Comparison of ENCODE assay signal across 8 cellular contexts in the genomic region with DNA sequence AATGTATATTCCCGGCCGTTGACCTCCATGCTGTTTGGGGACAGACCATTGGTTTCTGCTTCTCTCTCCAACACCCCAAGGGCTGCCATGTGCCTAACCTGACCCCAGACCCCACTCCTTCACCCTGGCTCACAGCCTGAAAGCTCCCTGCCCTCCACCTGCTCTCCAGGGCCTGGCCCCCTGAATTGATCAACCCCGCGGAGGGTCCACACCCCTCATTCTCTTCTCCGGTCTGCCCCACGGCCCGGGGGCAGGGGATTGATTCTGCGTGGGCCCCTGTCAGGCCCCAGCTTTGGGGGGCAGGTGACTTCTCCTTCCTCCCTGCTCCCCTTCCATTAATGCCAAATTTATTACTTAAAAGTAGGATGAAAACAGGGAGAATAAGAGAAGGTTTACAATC.
DNase-seq lines count a peak whose midpoint lies in the region; ATAC-seq and TF ChIP-seq lines count a peak whose summit lies in the region.
"Not testable (repeated sequence)": the region's sequence is repeated elsewhere in the genome, so short reads cannot be mapped to it uniquely, and the experiment has no call there.

No MANE protein-coding gene starts in this region.

- not testable (repeated sequence) for H3K27me3 Mint-ChIP-seq in T-cell; chondrocyte (ENCODE audit: low read depth)
- H3K27me3 Mint-ChIP-seq in activated T-helper 17 cell treated with anti-CD3 and anti-CD28 coated beads, Interleukin-2, amount 50 U/mL, for 72 hours, result peaks cover 13% of the 10 kb centered on the region
- peaks cover 0 to 43% (median 0%) of the 10 kb centered on the region in 5 donors for H3K27me3 Mint-ChIP-seq in naive thymus-derived CD4-positive, alpha-beta T cell

- peak overlapping the region in 9 of 10 experiments; percentile 85 to 98 (median 92); a peak in 14 of 20 replicates for H3K4me3 ChIP-seq in BLaER1 treated with 17β-estradiol and CSF1 and Interleukin-3, amounts not matched to agents 10 nM and 100 nM
- H3K4me3 ChIP-seq in HUES48 (ENCODE audit: low read depth, low read length), result peak overlapping the region; percentile 93
- not testable (repeated sequence) for H3K4me3 ChIP-seq in heart left ventricle; naive thymus-derived CD4-positive, alpha-beta T cell (ENCODE audit: low read length)
- peak overlapping the region in 1 of 8 donors; percentile 90 for H3K4me3 ChIP-seq in spleen

- CTCF ChIA-PET in T-cell (lab: Charles Lee); naive thymus-derived CD4-positive, alpha-beta T cell (lab: Charles Lee): not testable (repeated sequence)

- H3K4me1 ChIP-seq in BLaER1 treated with 17β-estradiol and CSF1 and Interleukin-3, amounts not matched to agents 10 nM and 100 nM, result peaks cover 38 to 64% (median 56%) of the 10 kb centered on the region in 10 experiments
- H3K4me1 ChIP-seq in HUES48 (ENCODE audit: control insufficient read depth, insufficient read depth, low read length) (peaks cover 18% of the 10 kb centered on the region), heart left ventricle (peaks cover 0 to 22% (median 3%) of the 10 kb centered on the region in 12 donors), spleen (peaks cover 0 to 58% (median 28%) of the 10 kb centered on the region in 6 donors)
- not testable (repeated sequence) for H3K4me1 ChIP-seq in naive thymus-derived CD4-positive, alpha-beta T cell (ENCODE audit: control insufficient read depth in 2 of 2, insufficient read depth in 2 of 2, low read length in 2 of 2)

- peaks cover 25 to 37% (median 29%) of the 10 kb centered on the region in 3 donors for H3K4me1 Mint-ChIP-seq in T-cell
- H3K4me1 Mint-ChIP-seq in activated T-helper 17 cell treated with anti-CD3 and anti-CD28 coated beads, Interleukin-2, amount 50 U/mL, for 72 hours, result peaks cover 11% of the 10 kb centered on the region
- H3K4me1 Mint-ChIP-seq in chondrocyte (ENCODE audit: low read depth), result peaks cover 30% of the 10 kb centered on the region
- H3K4me1 Mint-ChIP-seq in naive thymus-derived CD4-positive, alpha-beta T cell, result peaks cover 12 to 35% (median 29%) of the 10 kb centered on the region in 7 donors

- not testable (repeated sequence) for H3K36me3 ChIP-seq in BLaER1 treated with 17β-estradiol and CSF1 and Interleukin-3, amounts not matched to agents 10 nM and 100 nM; HUES48 (ENCODE audit: control insufficient read depth, insufficient read depth, low read length); heart left ventricle; naive thymus-derived CD4-positive, alpha-beta T cell (ENCODE audit: control insufficient read depth in 2 of 3, insufficient read depth in 3 of 3, low read length in 3 of 3); spleen

- TF ChIP-seq CTCF in chondrocyte (IDR thresholded peaks at IDR 0.05); heart left ventricle (IDR thresholded peaks at IDR 0.05); spleen (IDR thresholded peaks at IDR 0.05 in 8 of 11, conservative IDR thresholded peaks at IDR 0.05 in 3 of 11): not testable (repeated sequence)

- peaks cover 16 to 66% (median 60%) of the 10 kb centered on the region in 11 experiments; a peak in 21 of 22 replicates for H4K20me1 ChIP-seq in BLaER1 treated with 17β-estradiol and CSF1 and Interleukin-3, amounts not matched to agents 10 nM and 100 nM

- H3K4me2 ChIP-seq in BLaER1 treated with 17β-estradiol and CSF1 and Interleukin-3, amounts not matched to agents 10 nM and 100 nM, result peak overlapping the region; percentile 87 to 98 (median 92)

- TF ChIP-seq POLR2A in heart left ventricle (IDR thresholded peaks at IDR 0.05); spleen (IDR thresholded peaks at IDR 0.05): not testable (repeated sequence)

- ATAC-seq in T-cell (replicated peaks in 1 of 4); activated T-helper 17 cell treated with anti-CD3 and anti-CD28 coated beads, Interleukin-2, amount 50 U/mL, for 72 hours (replicated peaks); heart left ventricle; naive thymus-derived CD4-positive, alpha-beta T cell: not testable (repeated sequence)

- not testable (repeated sequence) for H3K9me3 ChIP-seq in BLaER1 treated with 17β-estradiol and CSF1 and Interleukin-3, amounts not matched to agents 10 nM and 100 nM (replicated peaks in 1 of 11); HUES48 (ENCODE audit: control insufficient read depth, insufficient read depth, low read length); heart left ventricle; naive thymus-derived CD4-positive, alpha-beta T cell (ENCODE audit: control insufficient read depth in 2 of 3, low read length in 3 of 3); spleen

- POLR2A ChIA-PET in T-cell (lab: Charles Lee), result interaction anchor here in 1 of 2 donors (0.7 kb wide), 1 partner anchor 81 kb away, joined by 3 read pairs; no protein-coding TSS in a partner anchor
- POLR2A ChIA-PET in naive thymus-derived CD4-positive, alpha-beta T cell (lab: Charles Lee), result interaction anchor here (0.6 kb wide), 1 partner anchor 17 kb away, joined by 3 read pairs; no protein-coding TSS in a partner anchor

- H3K4me3 Mint-ChIP-seq in T-cell (peak overlapping the region; percentile 74 to 85 (median 85)), chondrocyte (ENCODE audit: unreplicated experiment) (peak overlapping the region; percentile 77)
- H3K4me3 Mint-ChIP-seq in activated T-helper 17 cell treated with anti-CD3 and anti-CD28 coated beads, Interleukin-2, amount 50 U/mL, for 72 hours, result peak overlapping the region; percentile 76
- H3K4me3 Mint-ChIP-seq in naive thymus-derived CD4-positive, alpha-beta T cell, result peak overlapping the region; percentile 78 to 92 (median 84)

- not testable (repeated sequence) for DNase-seq in T-cell; chondrocyte (ENCODE audit: low spot score); naive thymus-derived CD4-positive, alpha-beta T cell
- DNase-seq in heart left ventricle (peak in 3 of 5 donors; percentile 4 to 35 (median 14)), spleen (peak; percentile 64)

- WGBS in heart left ventricle, 4 donors, result 84 to 95% (median 92%) methylated on average over 8 of the region's 8 CpGs
- 82 to 86% (median 84%) methylated on average over 8 of the region's 8 CpGs for WGBS in spleen, 5 donors

- H3K36me3 Mint-ChIP-seq in T-cell; activated T-helper 17 cell treated with anti-CD3 and anti-CD28 coated beads, Interleukin-2, amount 50 U/mL, for 72 hours (ENCODE audit: low read depth); chondrocyte (ENCODE audit: low read depth); naive thymus-derived CD4-positive, alpha-beta T cell: not testable (repeated sequence)

- H3K27me3 ChIP-seq in BLaER1 treated with 17β-estradiol and CSF1 and Interleukin-3, amounts not matched to agents 10 nM and 100 nM; HUES48 (ENCODE audit: control insufficient read depth, insufficient read depth, low read length); heart left ventricle; naive thymus-derived CD4-positive, alpha-beta T cell (ENCODE audit: control insufficient read depth in 2 of 2, insufficient read depth in 2 of 2, low read length in 2 of 2): not testable (repeated sequence)
- peaks cover 0 to 24% (median 0%) of the 10 kb centered on the region in 7 donors for H3K27me3 ChIP-seq in spleen (replicated peaks in 1 of 7)

- H3K27ac Mint-ChIP-seq in T-cell, result not testable (repeated sequence)
- peak overlapping the region; percentile 59 for H3K27ac Mint-ChIP-seq in activated T-helper 17 cell treated with anti-CD3 and anti-CD28 coated beads, Interleukin-2, amount 50 U/mL, for 72 hours
- peak overlapping the region; percentile 88 for H3K27ac Mint-ChIP-seq in chondrocyte (ENCODE audit: unreplicated experiment)
- H3K27ac Mint-ChIP-seq in naive thymus-derived CD4-positive, alpha-beta T cell, result peak overlapping the region in 8 of 9 donors; percentile 72 to 95 (median 80)

- intact Hi-C loops in heart left ventricle (cut with DNase I); naive thymus-derived CD4-positive, alpha-beta T cell (cut with micrococcal nuclease); spleen (cut with DNase I; ENCODE audit: low total_unique reads): not testable (repeated sequence)

- H3K9ac ChIP-seq in BLaER1 treated with 17β-estradiol and CSF1 and Interleukin-3, amounts not matched to agents 10 nM and 100 nM, result peak overlapping the region in 8 of 11 experiments; percentile 87 to 93 (median 89); a peak in 7 of 22 replicates
- peak overlapping the region; percentile 68; the same call in 1 of the 2 replicates for H3K9ac ChIP-seq in HUES48 (ENCODE audit: low read depth, low read length)

- peak overlapping the region in 4 of 11 experiments; percentile 18 to 91 (median 86); a peak in 4 of 22 replicates for H3K27ac ChIP-seq in BLaER1 treated with 17β-estradiol and CSF1 and Interleukin-3, amounts not matched to agents 10 nM and 100 nM
- H3K27ac ChIP-seq in HUES48 (ENCODE audit: low read depth, low read length), result peak overlapping the region; percentile 65
- H3K27ac ChIP-seq in heart left ventricle; naive thymus-derived CD4-positive, alpha-beta T cell (ENCODE audit: low read depth, low read length); spleen: not testable (repeated sequence)

- H3K9me3 Mint-ChIP-seq in T-cell; activated T-helper 17 cell treated with anti-CD3 and anti-CD28 coated beads, Interleukin-2, amount 50 U/mL, for 72 hours; chondrocyte (ENCODE audit: low read depth); naive thymus-derived CD4-positive, alpha-beta T cell: not testable (repeated sequence)
